In genomic region chr2:68715353-68716041, GRCh38 we compare ENCODE assay signal across 8 cellular contexts.
DNase-seq lines count a peak whose midpoint lies in the region; ATAC-seq and TF ChIP-seq lines count a peak whose summit lies in the region.

No MANE protein-coding gene starts in this region.

- H4K20me1 ChIP-seq in DOHH2 (ENCODE audit: control insufficient read depth, insufficient read depth, low read depth, low read length): no peaks in the 10 kb centered on the region

- DNase-seq in OCI-M1 (lab: John Stamatoyannopoulos, UW) (peak; percentile 68), astrocyte of the hippocampus (ENCODE audit: low read depth, low spot score) (peak; percentile 55), iPS-NIHi11 (ENCODE audit: low spot score) (peak; percentile 84), T1000 (lab: John Stamatoyannopoulos, UW) (no peak)
- peak in 1 of 2 donors; percentile 74 for DNase-seq in stimulated activated effector memory CD8-positive, alpha-beta T cell treated with anti-CD3 and anti-CD28 coated beads, Interleukin-12 subunit alpha, Interleukin-12 subunit beta, amount 100 ng/mL, for 72 hours (ENCODE audit: low spot score in 2 of 2)

- peaks cover 3% of the 10 kb centered on the region; the same call in 1 of the 2 replicates for H3F3A ChIP-seq in DOHH2 (ENCODE audit: control insufficient read depth, insufficient read depth)

- ATAC-seq in GM19438 (IDR thresholded peaks at IDR 0.05; ENCODE audit: low read depth, unreplicated experiment) (peak; percentile 61), HG03457 (IDR thresholded peaks at IDR 0.05; ENCODE audit: unreplicated experiment) (peak; percentile 47)
- ATAC-seq in stimulated activated effector memory CD8-positive, alpha-beta T cell treated with anti-CD3 and anti-CD28 coated beads, Interleukin-12 subunit alpha, Interleukin-12 subunit beta, amount 100 ng/mL, for 72 hours: no peak

- H3K9me3 Mint-ChIP-seq in stimulated activated effector memory CD8-positive, alpha-beta T cell treated with anti-CD3 and anti-CD28 coated beads, Interleukin-12 subunit alpha, Interleukin-12 subunit beta, amount 100 ng/mL, for 72 hours: no peaks in the 10 kb centered on the region

- no peaks in the 10 kb centered on the region for H3K79me2 ChIP-seq in DOHH2 (ENCODE audit: control insufficient read depth, low read length)

- peaks cover 62% of the 10 kb centered on the region for H3K4me1 Mint-ChIP-seq in stimulated activated effector memory CD8-positive, alpha-beta T cell treated with anti-CD3 and anti-CD28 coated beads, Interleukin-12 subunit alpha, Interleukin-12 subunit beta, amount 100 ng/mL, for 72 hours

- peak; percentile 80 for TF ChIP-seq CTCF in DOHH2 (IDR thresholded peaks at IDR 0.05; ENCODE audit: low read depth, low read length, poor library complexity, severe bottlenecking)

- H3K36me3 Mint-ChIP-seq in stimulated activated effector memory CD8-positive, alpha-beta T cell treated with anti-CD3 and anti-CD28 coated beads, Interleukin-12 subunit alpha, Interleukin-12 subunit beta, amount 100 ng/mL, for 72 hours: peaks cover 6% of the 10 kb centered on the region

- H3K4me2 ChIP-seq in DOHH2 (ENCODE audit: low read length): peak overlapping the region; percentile 82

- no peaks in the 10 kb centered on the region for H3K27me3 ChIP-seq in DOHH2 (ENCODE audit: control insufficient read depth, low read length)

- H3K27ac ChIP-seq in DOHH2 (ENCODE audit: low read depth, low read length): peak overlapping the region; percentile 63

- H3K4me3 ChIP-seq in DOHH2 (ENCODE audit: low read length): peak overlapping the region; percentile 69

- no peak overlapping the region for H3K27ac Mint-ChIP-seq in stimulated activated effector memory CD8-positive, alpha-beta T cell treated with anti-CD3 and anti-CD28 coated beads, Interleukin-12 subunit alpha, Interleukin-12 subunit beta, amount 100 ng/mL, for 72 hours

- peaks cover 53% of the 10 kb centered on the region for H3K4me1 ChIP-seq in DOHH2 (ENCODE audit: control insufficient read depth, low read length)

- H3K36me3 ChIP-seq in DOHH2 (ENCODE audit: control insufficient read depth, low read length): no peaks in the 10 kb centered on the region

- no peaks in the 10 kb centered on the region for H3K9me3 ChIP-seq in DOHH2 (ENCODE audit: control insufficient read depth, insufficient read depth, low read length)

- H3K9me2 ChIP-seq in DOHH2 (replicated peaks; ENCODE audit: control insufficient read depth, low read length): no peaks in the 10 kb centered on the region

- peak overlapping the region; percentile 37 for H3K4me3 Mint-ChIP-seq in stimulated activated effector memory CD8-positive, alpha-beta T cell treated with anti-CD3 and anti-CD28 coated beads, Interleukin-12 subunit alpha, Interleukin-12 subunit beta, amount 100 ng/mL, for 72 hours
